11 cellular contexts compared by ENCODE assay signal in the genomic region with DNA sequence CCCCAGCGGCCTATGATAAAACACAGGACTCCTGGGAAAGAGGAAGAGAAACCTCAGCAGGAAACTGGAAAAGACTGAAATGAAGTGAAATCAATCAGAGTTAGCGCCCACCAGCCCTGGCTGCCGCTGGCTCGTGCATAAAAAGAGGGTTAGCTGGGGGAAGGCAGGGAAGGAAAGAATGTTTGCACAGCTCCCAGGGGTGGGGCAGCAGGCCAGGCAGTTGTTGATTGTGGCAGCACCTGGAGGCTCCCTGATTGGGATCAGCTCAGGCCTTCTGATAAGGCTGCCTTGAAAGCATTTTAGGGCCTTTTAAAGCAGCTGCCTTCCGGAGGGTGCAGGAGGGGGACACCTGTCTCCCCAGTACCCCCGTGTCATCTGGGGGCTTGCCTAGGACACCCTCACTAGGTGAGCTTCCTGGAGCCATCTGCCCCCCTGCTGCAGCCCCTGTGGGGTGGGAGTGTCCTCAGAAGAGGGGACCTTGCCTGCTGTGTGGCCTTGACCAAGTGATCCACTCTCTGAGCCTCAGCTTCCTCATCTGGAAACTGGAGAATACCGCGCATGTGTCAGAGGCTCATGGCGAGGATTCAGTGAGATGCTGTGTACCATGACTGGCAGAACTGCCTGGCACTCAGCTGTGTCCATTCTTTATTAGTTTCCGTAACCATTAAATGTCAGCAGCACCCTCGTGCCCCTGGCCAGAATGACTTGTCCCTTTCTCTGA. TPM values are rescaled to one million over a fixed set of nuclear protein-coding genes. Genes with fewer than 3 reads are reported as not detected.
DNase-seq lines count a peak whose midpoint lies in the region; ATAC-seq and TF ChIP-seq lines count a peak whose summit lies in the region.
"Had no signal": no experiment of that assay in that cellular context is flagged by ENCODE, and none has a peak within 500 bp of the region (broad histone marks: within the 10 kb centered on the region; RNA-seq: fewer than 3 reads in every experiment).

No MANE protein-coding gene starts in this region.

- TF ChIP-seq CTCF in body of pancreas (IDR thresholded peaks at IDR 0.05) (no peak), transverse colon (IDR thresholded peaks at IDR 0.05) (no peak)

- H3K4me3 ChIP-seq in body of pancreas (no peak overlapping the region), transverse colon (no peak overlapping the region)

- no peak for TF ChIP-seq EP300 in transverse colon (IDR thresholded peaks at IDR 0.05; ENCODE audit: low read depth)

- in situ Hi-C loops in transverse colon (cut with MboI; ENCODE audit: low pct_ligation_motif_present in 1 of 4, low pct_unique_long_range_greater_than_20kb in 1 of 4, low sequenced_read_pairs in 3 of 4): loop anchor here in 1 of 4 donors (25.0 kb wide), 1 partner anchor 145 kb away; no protein-coding TSS in a partner anchor

- ATAC-seq in body of pancreas (peak; percentile 64), GM19324 (IDR thresholded peaks at IDR 0.05; ENCODE audit: low FRiP score, unreplicated experiment) (no peak), GM21390 (IDR thresholded peaks at IDR 0.05; ENCODE audit: unreplicated experiment) (no peak), HG02759 (IDR thresholded peaks at IDR 0.05; ENCODE audit: unreplicated experiment) (no peak)

- H3K27me3 ChIP-seq in body of pancreas (no peaks in the 10 kb centered on the region), transverse colon (no peaks in the 10 kb centered on the region)

- H3K9me3 ChIP-seq in body of pancreas (no peaks in the 10 kb centered on the region), transverse colon (no peaks in the 10 kb centered on the region)

- peaks cover 16% of the 10 kb centered on the region for H3K4me1 ChIP-seq in body of pancreas
- peaks cover 6 to 48% (median 31%) of the 10 kb centered on the region in 4 donors for H3K4me1 ChIP-seq in transverse colon

- TF ChIP-seq POLR2A in body of pancreas (IDR thresholded peaks at IDR 0.05) (no peak), transverse colon (IDR thresholded peaks at IDR 0.05) (no peak)

- peak; percentile 29 to 36 for DNase-seq in NOMO-1 (lab: John Stamatoyannopoulos, UW; ENCODE audit: unreplicated experiment in 2 of 2)
- DNase-seq in NOMO-1 treated with dmso at 0.1 percent for 144 hours (lab: John Stamatoyannopoulos, UW; ENCODE audit: unreplicated experiment): no peak
- peak; percentile 50 for DNase-seq in NCI-H2196 treated with DMSO at 0.1 percent for 48 hours (lab: John Stamatoyannopoulos, UW; ENCODE audit: unreplicated experiment)
- peak; percentile 43 to 66 (median 56) for DNase-seq in body of pancreas
- peak; percentile 79 for DNase-seq in transverse colon
- DNase-seq: amygdala, NCI-H446 treated with DMSO at 0.1 percent for 48 hours had no signal

- no peaks in the 10 kb centered on the region for H3K36me3 ChIP-seq in body of pancreas (replicated peaks in 1 of 2; ENCODE audit: insufficient read depth in 1 of 2, low read depth in 2 of 2)
- H3K36me3 ChIP-seq in transverse colon: no peaks in the 10 kb centered on the region

- intact Hi-C loops in body of pancreas (cut with DNase I): no loop called here
- intact Hi-C loops in transverse colon (cut with DNase I; ENCODE audit: low total_unique reads): no loop called here

- H3K27ac ChIP-seq in body of pancreas (peak overlapping the region; percentile 39 to 69 (median 60)), transverse colon (peak overlapping the region; percentile 56 to 87 (median 81))

- 34 to 44% methylated on average over 10 to 11 of the region's 11 CpGs for WGBS in body of pancreas, 2 donors
- 42 to 44% methylated on average over 2 to 11 of the region's 11 CpGs for WGBS in transverse colon (ENCODE audit: low coverage in 1 of 2), 2 donors

RNA-seq across cellular contexts. Expression of gene EPHB2, which starts 6.6 kb away (rescaled TPM):
- total RNA-seq in body of pancreas (1 to 10 TPM; 2.9 to 7.9 TPM), transverse colon (100 to 1,000 TPM in 1 of 4 donors, 10 to 100 TPM in 2, 1 to 10 TPM in 1; 3.0 to 152 (median 27.9) TPM)
- total RNA-seq: T-helper 2 cell treated with Interferon-gamma antibody and Interleukin-4, amounts not matched to agents 100 ng/mL and 5 ng/mL, for 36 hours had no signal
